16 cellular contexts compared by ENCODE assay signal in genomic region chr18:37538526-37539205, GRCh38. TPM values are rescaled to one million over a fixed set of nuclear protein-coding genes. Genes with fewer than 3 reads are reported as not detected.
DNase-seq lines count a peak whose midpoint lies in the region; ATAC-seq, FAIRE-seq and TF ChIP-seq lines count a peak whose summit lies in the region.
"Had no signal": no experiment of that assay in that cellular context is flagged by ENCODE, and none has a peak within 500 bp of the region (broad histone marks: within the 10 kb centered on the region; RNA-seq: fewer than 3 reads in every experiment).

No MANE protein-coding gene starts in this region.

- H3K4me3 Mint-ChIP-seq in type B pancreatic cell = no peak overlapping the region
- H3K4me3 Mint-ChIP-seq: activated CD4-positive, alpha-beta memory T cell treated with anti-CD3 and anti-CD28 coated beads for 36 hours; B cell had no signal

- H3K27ac Mint-ChIP-seq in type B pancreatic cell = peak overlapping the region; percentile 21
- H3K27ac Mint-ChIP-seq: activated CD4-positive, alpha-beta memory T cell treated with anti-CD3 and anti-CD28 coated beads for 36 hours; B cell had no signal

- no peak for ATAC-seq in left cardiac atrium

- peaks cover 49% of the 10 kb centered on the region for H3K27me3 Mint-ChIP-seq in type B pancreatic cell

- intact Hi-C loops in cardiac septum (cut with DNase I) = loop anchor here (5.0 kb wide), 1 partner anchor 196 kb away; no protein-coding TSS in a partner anchor
- intact Hi-C loops in left cardiac atrium (cut with DNase I) = loop anchor here in 1 of 2 donors (2.0 to 10.0 kb wide), 3 partner anchors 94 to 196 kb away; no protein-coding TSS in a partner anchor

- FAIRE-seq in HTR-8/SVneo (lab: Jason Lieb, UNC) = no peak
- FAIRE-seq: A204.1, GM12878, GM19239 had no signal

- no peak for TF ChIP-seq CTCF in type B pancreatic cell (conservative IDR thresholded peaks at IDR 0.05)

- DNase-seq in cardiac septum (ENCODE audit: low spot score) = peak; percentile 35
- no peak for DNase-seq in left cardiac atrium
- peak; percentile 58 for DNase-seq in cerebellar cortex (ENCODE audit: low spot score)
- peak; percentile 36 for DNase-seq in iPS-NIHi7 (ENCODE audit: extremely low spot score)
- DNase-seq in type B pancreatic cell (ENCODE audit: extremely low spot score, unreplicated experiment) = no peak
- no peak for DNase-seq in NCI-H2029 treated with DMSO at 0.1 percent for 48 hours (lab: John Stamatoyannopoulos, UW)
- no peak for DNase-seq in NCI-H1092 treated with DMSO at 0.1 percent for 48 hours (lab: John Stamatoyannopoulos, UW)
- no peak for DNase-seq in HTR-8/SVneo (ENCODE audit: insufficient read length, low spot score)
- DNase-seq: NCI-H774 had no signal

- no peaks in the 10 kb centered on the region for H3K36me3 Mint-ChIP-seq in type B pancreatic cell
- H3K36me3 Mint-ChIP-seq: activated CD4-positive, alpha-beta memory T cell treated with anti-CD3 and anti-CD28 coated beads for 36 hours had no signal

- H3K9me3 Mint-ChIP-seq in type B pancreatic cell = no peaks in the 10 kb centered on the region
- H3K9me3 Mint-ChIP-seq: activated CD4-positive, alpha-beta memory T cell treated with anti-CD3 and anti-CD28 coated beads for 36 hours had no signal

- H3K4me1 Mint-ChIP-seq in type B pancreatic cell (ENCODE audit: unreplicated experiment) = peaks cover 23% of the 10 kb centered on the region

RNA-seq across cellular contexts. Expression of gene CELF4, which starts 26.9 kb away (rescaled TPM):
- 0.24 TPM for total RNA-seq in cardiac septum
- total RNA-seq in left cardiac atrium = under 1 TPM; 0.32 to 0.79 TPM
- total RNA-seq in type B pancreatic cell (ENCODE audit: low replicate concordance) = 8.4 and 9.2 TPM in 2 replicates
- total RNA-seq: activated CD4-positive, alpha-beta memory T cell treated with anti-CD3 and anti-CD28 coated beads for 36 hours; B cell; glomerular endothelial cell; GM12878; ureter had no signal

Comparison
In these comparisons a context has a peak if more than half of its experiments do, and no peak if none do; other contexts are left out.
1. DNase-seq: peak in cardiac septum (single experiment), cerebellar cortex (single experiment) and iPS-NIHi7 (single experiment); none in left cardiac atrium (single experiment), type B pancreatic cell (single experiment), NCI-H2029 treated with DMSO at 0.1 percent for 48 hours (single experiment), NCI-H1092 treated with DMSO at 0.1 percent for 48 hours (single experiment) and HTR-8/SVneo (single experiment).